ENCODE assay signal across 31 cellular contexts in the genomic region with DNA sequence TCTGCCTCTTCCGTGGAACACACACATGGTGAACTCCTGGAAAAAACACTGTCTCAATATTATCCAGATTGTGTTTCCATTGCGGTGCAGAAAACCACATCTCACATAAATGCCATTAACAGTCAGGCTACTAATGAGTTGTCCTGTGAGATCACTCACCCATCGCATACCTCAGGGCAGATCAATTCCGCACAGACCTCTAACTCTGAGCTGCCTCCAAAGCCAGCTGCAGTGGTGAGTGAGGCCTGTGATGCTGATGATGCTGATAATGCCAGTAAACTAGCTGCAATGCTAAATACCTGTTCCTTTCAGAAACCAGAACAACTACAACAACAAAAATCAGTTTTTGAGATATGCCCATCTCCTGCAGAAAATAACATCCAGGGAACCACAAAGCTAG.
"Had no signal": no experiment of that assay in that cellular context is flagged by ENCODE, and none has a peak within 500 bp of the region (broad histone marks: within the 10 kb centered on the region; RNA-seq: fewer than 3 reads in every experiment).

No MANE protein-coding gene starts in this region.

- H3K27ac ChIP-seq: body of pancreas, esophagus muscularis mucosa, foreskin keratinocyte, heart right ventricle, left ventricle myocardium inferior, pancreas, prostate gland, stomach, thyroid gland, upper lobe of left lung, vagina had no signal

- H3K4me1 Mint-ChIP-seq: nephron progenitor cell had no signal

- H3K9me3 ChIP-seq: body of pancreas, esophagus muscularis mucosa, heart right ventricle, left ventricle myocardium inferior, mucosa of descending colon, pancreas, prostate gland, stomach, thyroid gland, upper lobe of left lung, vagina had no signal

- H3K27ac Mint-ChIP-seq: activated CD4-positive, alpha-beta memory T cell treated with anti-CD3 and anti-CD28 coated beads, Interleukin-2, amount 10 ng/mL, durations not matched to agents 7 days and 5 days; activated CD4-positive, alpha-beta T cell treated with anti-CD3 and anti-CD28 coated beads, Interleukin-2, amount 10 ng/mL, durations not matched to agents 7 days and 5 days; activated naive CD4-positive, alpha-beta T cell treated with anti-CD3 and anti-CD28 coated beads, Interleukin-2, amount 50 U/mL, for 24 hours; activated naive CD8-positive, alpha-beta T cell treated with anti-CD3 and anti-CD28 coated beads, Interleukin-2, amount 50 U/mL, for 24 hours; activated T-helper 2 cell treated with anti-CD3 and anti-CD28 coated beads, Interferon-gamma antibody, Interleukin-2, Interleukin-4, amounts not matched to agents 10 μg/mL and 5 μg/mL and 100 μg/mL, durations not matched to agents 14 hours and 24 hours and 36 hours; nephron progenitor cell; stimulated activated effector memory CD8-positive, alpha-beta T cell treated with anti-CD3 and anti-CD28 coated beads, Interleukin-12 subunit alpha, Interleukin-12 subunit beta, amount 100 ng/mL, for 72 hours had no signal

- DNase-seq: activated CD4-positive, alpha-beta memory T cell treated with anti-CD3 and anti-CD28 coated beads, Interleukin-2, amount 10 ng/mL, durations not matched to agents 7 days and 5 days; activated CD4-positive, alpha-beta T cell treated with anti-CD3 and anti-CD28 coated beads for 1 hour; activated CD4-positive, alpha-beta T cell treated with anti-CD3 and anti-CD28 coated beads, Interleukin-2, amount 10 ng/mL, durations not matched to agents 7 days and 5 days; activated naive CD8-positive, alpha-beta T cell treated with anti-CD3 and anti-CD28 coated beads, Interleukin-2, amount 50 U/mL, for 24 hours; activated T-cell treated with anti-CD3 and anti-CD28 coated beads, Interleukin-2, amount 50 U/mL, for 4 hours; amygdala; body of pancreas; dermis blood vessel endothelial cell; effector CD4-positive, alpha-beta T cell; foreskin keratinocyte; heart right ventricle; left ventricle myocardium inferior; mucosa of descending colon; nephron progenitor cell; nucleus accumbens; pancreas; retina; small intestine; stimulated activated CD4-positive, alpha-beta T cell treated with anti-CD3 and anti-CD28 coated beads, Interleukin-4, amount 100 ng/mL, for 24 hours; stomach; T-helper 2 cell; thyroid gland; upper lobe of left lung had no signal

- H3K9me3 Mint-ChIP-seq: activated naive CD8-positive, alpha-beta T cell treated with anti-CD3 and anti-CD28 coated beads, Interleukin-2, amount 50 U/mL, for 24 hours; activated T-cell treated with anti-CD3 and anti-CD28 coated beads, Interleukin-2, amount 50 U/mL, for 4 hours; nephron progenitor cell; stimulated activated effector memory CD8-positive, alpha-beta T cell treated with anti-CD3 and anti-CD28 coated beads, Interleukin-12 subunit alpha, Interleukin-12 subunit beta, amount 100 ng/mL, for 72 hours had no signal

- H3K27me3 Mint-ChIP-seq: activated CD4-positive, alpha-beta memory T cell treated with anti-CD3 and anti-CD28 coated beads, Interleukin-2, amount 10 ng/mL, durations not matched to agents 7 days and 5 days; activated CD4-positive, alpha-beta T cell treated with anti-CD3 and anti-CD28 coated beads, Interleukin-2, amount 10 ng/mL, durations not matched to agents 7 days and 5 days; activated naive CD4-positive, alpha-beta T cell treated with anti-CD3 and anti-CD28 coated beads, Interleukin-2, amount 50 U/mL, for 24 hours; activated naive CD8-positive, alpha-beta T cell treated with anti-CD3 and anti-CD28 coated beads, Interleukin-2, amount 50 U/mL, for 24 hours had no signal

- H3K27me3 ChIP-seq: body of pancreas, esophagus muscularis mucosa, foreskin keratinocyte, heart right ventricle, pancreas, stomach, thyroid gland, upper lobe of left lung, vagina had no signal

- ATAC-seq: activated naive CD8-positive, alpha-beta T cell treated with anti-CD3 and anti-CD28 coated beads, Interleukin-2, amount 50 U/mL, for 24 hours; activated T-cell treated with anti-CD3 and anti-CD28 coated beads, Interleukin-2, amount 50 U/mL, for 4 hours; body of pancreas; foreskin keratinocyte; heart right ventricle; mucosa of descending colon; pancreas; sciatic nerve; stimulated activated effector memory CD8-positive, alpha-beta T cell treated with anti-CD3 and anti-CD28 coated beads, Interleukin-12 subunit alpha, Interleukin-12 subunit beta, amount 100 ng/mL, for 72 hours had no signal

- H3K36me3 ChIP-seq: prostate gland had no signal

- H3K4me3 ChIP-seq: body of pancreas, esophagus muscularis mucosa, heart right ventricle, left ventricle myocardium inferior, lung, mucosa of descending colon, pancreas, prostate gland, stomach, thyroid gland, upper lobe of left lung, vagina had no signal

- H3K4me3 Mint-ChIP-seq: activated CD4-positive, alpha-beta memory T cell treated with anti-CD3 and anti-CD28 coated beads, Interleukin-2, amount 10 ng/mL, durations not matched to agents 7 days and 5 days; activated CD4-positive, alpha-beta T cell treated with anti-CD3 and anti-CD28 coated beads, Interleukin-2, amount 10 ng/mL, durations not matched to agents 7 days and 5 days; activated naive CD4-positive, alpha-beta T cell treated with anti-CD3 and anti-CD28 coated beads, Interleukin-2, amount 50 U/mL, for 24 hours; activated naive CD8-positive, alpha-beta T cell treated with anti-CD3 and anti-CD28 coated beads, Interleukin-2, amount 50 U/mL, for 24 hours; activated T-cell treated with anti-CD3 and anti-CD28 coated beads, Interleukin-2, amount 50 U/mL, for 4 hours; nephron progenitor cell; stimulated activated effector memory CD8-positive, alpha-beta T cell treated with anti-CD3 and anti-CD28 coated beads, Interleukin-12 subunit alpha, Interleukin-12 subunit beta, amount 100 ng/mL, for 72 hours had no signal

- H3K4me1 ChIP-seq: body of pancreas, esophagus muscularis mucosa, foreskin keratinocyte, prostate gland had no signal
